In genomic region chr22:20761536-20761935, GRCh38 we compare ENCODE assay signal across 19 cellular contexts. TPM values are rescaled to one million over a fixed set of nuclear protein-coding genes. Genes with fewer than 3 reads are reported as not detected.
DNase-seq lines count a peak whose midpoint lies in the region; FAIRE-seq and TF ChIP-seq lines count a peak whose summit lies in the region.
"Had no signal": no experiment of that assay in that cellular context is flagged by ENCODE, and none has a peak within 500 bp of the region (broad histone marks: within the 10 kb centered on the region; RNA-seq: fewer than 3 reads in every experiment).

No MANE protein-coding gene starts in this region.

- H3K27me3 ChIP-seq in astrocyte (ENCODE audit: insufficient read depth, low read length), result no peaks in the 10 kb centered on the region

- CTCF ChIA-PET in MCF 10A (lab: Yijun Ruan, JAX), result no interaction called here

- peaks cover 3% of the 10 kb centered on the region for H3K27me3 Mint-ChIP-seq in HFFc6 (ENCODE audit: insufficient read depth)
- no peaks in the 10 kb centered on the region for H3K27me3 Mint-ChIP-seq in astrocyte (ENCODE audit: low read depth, unreplicated experiment)
- no peaks in the 10 kb centered on the region for H3K27me3 Mint-ChIP-seq in MCF 10A (ENCODE audit: insufficient read depth, unreplicated experiment)

- no peaks in the 10 kb centered on the region for H3K9me3 ChIP-seq in astrocyte (ENCODE audit: insufficient read depth, low read depth, low read length)

- H3K9me3 Mint-ChIP-seq in HFFc6 (no peaks in the 10 kb centered on the region), astrocyte (ENCODE audit: unreplicated experiment) (no peaks in the 10 kb centered on the region), MCF 10A (ENCODE audit: unreplicated experiment) (no peaks in the 10 kb centered on the region)

- DNase-seq in AG09309 (ENCODE audit: low read depth) (peak; percentile 3), HFFc6 (peak; percentile 57), astrocyte (ENCODE audit: low read depth) (peak; percentile 45), iris pigment epithelial cell (ENCODE audit: low read depth) (peak; percentile 46), MCF 10A (ENCODE audit: unreplicated experiment) (no peak), cerebellum (ENCODE audit: low spot score) (no peak), H4 (ENCODE audit: low spot score) (no peak)
- DNase-seq in stimulated activated CD4-positive, alpha-beta T cell treated with anti-CD3 and anti-CD28 coated beads, Interleukin-15, amount 100 ng/mL, for 24 hours, result no peak
- DNase-seq: AML-193, KG1, NCI-H1048, NCI-H1436 treated with DMSO at 0.1 percent for 48 hours, NCI-H2081, NCI-H510A, NCI-H774, PC-3 had no signal

- H3K4me3 Mint-ChIP-seq in HFFc6 (no peak overlapping the region), astrocyte (ENCODE audit: unreplicated experiment) (no peak overlapping the region), MCF 10A (ENCODE audit: unreplicated experiment) (no peak overlapping the region)

- peaks cover 25% of the 10 kb centered on the region for H3K36me3 Mint-ChIP-seq in HFFc6 (ENCODE audit: low read depth)
- H3K36me3 Mint-ChIP-seq in astrocyte (ENCODE audit: low read depth, unreplicated experiment), result peaks cover 23% of the 10 kb centered on the region
- H3K36me3 Mint-ChIP-seq in MCF 10A (ENCODE audit: insufficient read depth, unreplicated experiment), result peaks cover 60% of the 10 kb centered on the region

- H3K4me3 ChIP-seq in AG09309 (ENCODE audit: control insufficient read depth, low read depth, low read length) (no peak overlapping the region), astrocyte (ENCODE audit: insufficient read depth, low read depth, low read length) (no peak overlapping the region)

- no peaks in the 10 kb centered on the region for H3K79me2 ChIP-seq in astrocyte (ENCODE audit: insufficient read depth, low read length)

- H3K4me1 Mint-ChIP-seq in HFFc6 (ENCODE audit: low read depth) (peaks cover 15% of the 10 kb centered on the region), astrocyte (ENCODE audit: low read depth, unreplicated experiment) (peaks cover 10% of the 10 kb centered on the region), MCF 10A (ENCODE audit: insufficient read depth, unreplicated experiment) (no peaks in the 10 kb centered on the region)

- H4K20me1 ChIP-seq in astrocyte (ENCODE audit: insufficient read depth, low read length), result no peaks in the 10 kb centered on the region

- no TSS peak for BruUV-seq in MCF 10A (replicated peaks; lab: Mats Ljungman, UMichigan)

- H3K4me1 ChIP-seq in astrocyte (ENCODE audit: insufficient read depth, low read length), result peaks cover 4% of the 10 kb centered on the region

- intact Hi-C loops in MCF 10A (cut with micrococcal nuclease), result no loop called here

- FAIRE-seq in astrocyte (lab: Jason Lieb, UNC), result peak; percentile 75

- H3K27ac ChIP-seq in astrocyte (ENCODE audit: low read depth, low read length), result no peak overlapping the region
- H3K27ac ChIP-seq: RWPE1 had no signal

- POLR2A ChIA-PET in MCF 10A (lab: Yijun Ruan, JAX), result interaction anchor here (1.0 kb wide), 2 partner anchors 9 to 16 kb away, joined by 3 to 5 read pairs; no protein-coding TSS in a partner anchor

- peaks cover 19% of the 10 kb centered on the region for H3K36me3 ChIP-seq in astrocyte (ENCODE audit: insufficient read depth, low read length)

- H2AFZ ChIP-seq in astrocyte (ENCODE audit: low read depth, low read length), result no peak overlapping the region

- no peak overlapping the region for H3K9ac ChIP-seq in astrocyte (ENCODE audit: low read length)

- H3K27ac Mint-ChIP-seq in HFFc6, result no peak overlapping the region
- no peak overlapping the region for H3K27ac Mint-ChIP-seq in astrocyte (ENCODE audit: unreplicated experiment)
- H3K27ac Mint-ChIP-seq in MCF 10A (ENCODE audit: low read depth, unreplicated experiment), result no peak overlapping the region

- no peak for TF ChIP-seq CTCF in AG09309 (IDR thresholded peaks at IDR 0.05; ENCODE audit: control insufficient read depth, insufficient read depth, low read depth, low read length, missing control alignments)
- no peak for TF ChIP-seq CTCF in HFFc6 (IDR thresholded peaks at IDR 0.05)
- no peak for TF ChIP-seq CTCF in astrocyte (IDR thresholded peaks at IDR 0.05; ENCODE audit: insufficient read depth, low read depth, low read length)
- no peak for TF ChIP-seq CTCF in MCF 10A (IDR thresholded peaks at IDR 0.05; ENCODE audit: unreplicated experiment)

- H3K4me2 ChIP-seq in astrocyte (ENCODE audit: low read length), result no peak overlapping the region

RNA-seq across cellular contexts. Expression of gene SERPIND1, which starts 12.4 kb away (rescaled TPM):
- total RNA-seq in HFFc6 (2021; fragmentation: NEBNext Ultra II Directional; extraction: Animal tissue kit (Norgen Biotek cat#: 25700)), result under 1 TPM in 5 of 6 experiments, not detected in 1; 0.07 to 0.19 (median 0.11) TPM
- not detected in 2 replicates for total RNA-seq in astrocyte
- total RNA-seq in MCF 10A (2022), result not detected in 2 replicates
- total RNA-seq in cerebellum, result 3.2 TPM
- total RNA-seq in H4 (2014; rRNA removed; shearing (Covaris generic)), result not detected in 2 replicates
- total RNA-seq: A172, G401 had no signal

Comparison
In these comparisons a context has a peak if more than half of its experiments do, and no peak if none do; other contexts are left out.
1. DNase-seq: peak in AG09309 (single experiment), HFFc6 (single experiment), astrocyte (single experiment) and iris pigment epithelial cell (single experiment); none in stimulated activated CD4-positive, alpha-beta T cell treated with anti-CD3 and anti-CD28 coated beads, Interleukin-15, amount 100 ng/mL, for 24 hours (single experiment), MCF 10A (single experiment), cerebellum (single experiment) and H4 (single experiment).